21 cellular contexts compared by ENCODE assay signal in the genomic region with DNA sequence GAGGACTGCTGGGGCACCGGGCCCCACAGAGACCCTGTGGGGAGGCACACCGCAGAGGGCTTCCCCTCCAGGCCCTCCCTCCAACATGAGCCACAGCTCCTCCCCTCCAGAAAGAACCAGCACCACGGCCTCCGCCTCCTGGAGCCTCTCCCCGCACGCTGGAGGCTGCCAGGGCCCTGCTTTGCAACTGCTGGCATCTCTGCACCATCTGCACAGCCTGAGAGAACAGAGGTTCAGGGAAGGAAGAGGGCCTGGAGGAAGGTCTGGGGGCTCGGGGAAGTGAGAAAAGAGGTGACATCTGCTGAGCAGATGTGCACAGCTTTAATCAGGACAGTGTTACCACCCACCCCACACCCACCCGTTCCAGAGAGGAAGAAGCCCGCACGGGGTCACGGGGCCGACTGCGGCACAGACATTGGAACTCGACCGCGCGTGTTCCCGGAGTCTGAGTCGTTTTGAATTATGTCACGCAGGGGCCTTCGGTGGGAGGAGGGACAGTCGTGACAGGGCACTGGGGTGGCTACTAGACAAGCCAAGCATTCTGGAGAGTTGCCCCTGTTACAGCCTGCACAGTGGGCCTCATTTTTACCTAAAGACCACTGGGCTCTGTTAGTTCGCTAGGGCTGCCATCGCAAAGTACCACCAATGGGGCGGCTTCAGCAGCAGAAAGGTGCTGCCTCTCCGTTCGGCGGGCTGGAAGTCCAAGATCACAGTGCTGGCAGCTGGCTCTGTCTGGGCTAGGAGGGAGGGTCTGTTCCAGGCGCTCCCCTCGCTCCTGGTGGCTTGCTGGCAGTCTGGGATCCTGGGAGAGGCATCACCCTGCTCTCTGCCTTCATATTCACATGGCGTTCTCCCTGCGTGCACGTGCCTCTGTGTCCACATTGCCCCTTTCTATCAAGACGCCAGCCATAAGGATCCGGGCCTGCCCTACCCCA.
A peak's percentile ranks its signal among the peaks of the same experiment; 100 is the strongest.
DNase-seq lines count a peak whose midpoint lies in the region; ATAC-seq and TF ChIP-seq lines count a peak whose summit lies in the region.
"Had no signal": no experiment of that assay in that cellular context is flagged by ENCODE, and none has a peak within 500 bp of the region (broad histone marks: within the 10 kb centered on the region; RNA-seq: fewer than 3 reads in every experiment).

No MANE protein-coding gene starts in this region.

- peaks cover 37% of the 10 kb centered on the region for H3K4me1 ChIP-seq in Loucy (ENCODE audit: insufficient read depth, low read length, poor library complexity, severe bottlenecking)
- peaks cover 0 to 11% (median 2%) of the 10 kb centered on the region in 4 donors for H3K4me1 ChIP-seq in sigmoid colon

- TF ChIP-seq EP300 in sigmoid colon (IDR thresholded peaks at IDR 0.05): no peak

- H3K27me3 Mint-ChIP-seq in activated CD4-positive, alpha-beta T cell treated with anti-CD3 and anti-CD28 coated beads, Interleukin-2, amount 10 ng/mL, durations not matched to agents 7 days and 5 days: no peaks in the 10 kb centered on the region
- H3K27me3 Mint-ChIP-seq: CD4-positive, alpha-beta T cell had no signal

- CTCF ChIA-PET in activated CD4-positive, alpha-beta T cell treated with anti-CD3 and anti-CD28 coated beads, Interleukin-2, amount 10 ng/mL, durations not matched to agents 7 days and 5 days (lab: Charles Lee): interaction anchor here (0.7 kb wide), 1 partner anchor 57 kb away, joined by 3 read pairs; no protein-coding TSS in a partner anchor

- no peaks in the 10 kb centered on the region for H3K9me2 ChIP-seq in Loucy (replicated peaks; ENCODE audit: low read depth, low read length)

- peaks cover 45% of the 10 kb centered on the region for H3K79me2 ChIP-seq in Loucy (ENCODE audit: insufficient read depth, low read length)

- 80 to 89% methylated on average over 35 of the region's 35 CpGs for WGBS in sigmoid colon, 2 donors

- TF ChIP-seq CTCF in Loucy (conservative IDR thresholded peaks at IDR 0.05; ENCODE audit: low read length) (no peak), fibroblast of villous mesenchyme (IDR thresholded peaks at IDR 0.05; ENCODE audit: insufficient read depth, low read depth, low read length) (no peak), sigmoid colon (IDR thresholded peaks at IDR 0.05) (no peak)

- no peaks in the 10 kb centered on the region for H3K9me3 Mint-ChIP-seq in activated naive CD4-positive, alpha-beta T cell treated with anti-CD3 and anti-CD28 coated beads, Interleukin-2, amount 50 U/mL, for 72 hours
- no peaks in the 10 kb centered on the region for H3K9me3 Mint-ChIP-seq in activated CD4-positive, alpha-beta T cell treated with anti-CD3 and anti-CD28 coated beads, Interleukin-2, amount 10 ng/mL, durations not matched to agents 7 days and 5 days
- H3K9me3 Mint-ChIP-seq: CD4-positive, alpha-beta T cell; T-helper 1 cell treated with Interleukin-12 subunit alpha and Interleukin-12 subunit beta and Interleukin-4 antibody, amounts not matched to agents 30 μg/mL and 1 μg/mL, for 36 hours had no signal

- no peak overlapping the region for H2AFZ ChIP-seq in Loucy (ENCODE audit: low read length)

- no peaks in the 10 kb centered on the region for H3K4me1 Mint-ChIP-seq in activated CD4-positive, alpha-beta T cell treated with anti-CD3 and anti-CD28 coated beads, Interleukin-2, amount 10 ng/mL, durations not matched to agents 7 days and 5 days

- H3K27me3 ChIP-seq in Loucy (ENCODE audit: insufficient read depth, low read length, poor library complexity, severe bottlenecking): no peaks in the 10 kb centered on the region
- no peaks in the 10 kb centered on the region for H3K27me3 ChIP-seq in sigmoid colon

- H3F3A ChIP-seq in Loucy (ENCODE audit: low read depth): peaks cover under 1% of the 10 kb centered on the region; the same call in 1 of the 2 replicates

- H3K4me3 ChIP-seq in Loucy (ENCODE audit: low read length, poor library complexity, severe bottlenecking) (no peak overlapping the region), fibroblast of villous mesenchyme (ENCODE audit: low read depth, low read length) (no peak overlapping the region), sigmoid colon (no peak overlapping the region)
- H3K4me3 ChIP-seq: K562, lung had no signal

- intact Hi-C loops in sigmoid colon (cut with DNase I): no loop called here

- no peaks in the 10 kb centered on the region for H3K36me3 Mint-ChIP-seq in activated naive CD4-positive, alpha-beta T cell treated with anti-CD3 and anti-CD28 coated beads, Interleukin-2, amount 50 U/mL, for 72 hours
- H3K36me3 Mint-ChIP-seq in activated CD4-positive, alpha-beta T cell treated with anti-CD3 and anti-CD28 coated beads, Interleukin-2, amount 10 ng/mL, durations not matched to agents 7 days and 5 days (ENCODE audit: low read depth): no peaks in the 10 kb centered on the region

- TF ChIP-seq POLR2A in sigmoid colon (IDR thresholded peaks at IDR 0.05): no peak

- no peak for ATAC-seq in activated naive CD4-positive, alpha-beta T cell treated with anti-CD3 and anti-CD28 coated beads, Interleukin-2, amount 50 U/mL, for 72 hours
- ATAC-seq: K562 had no signal

- H3K27ac Mint-ChIP-seq in activated naive CD4-positive, alpha-beta T cell treated with anti-CD3 and anti-CD28 coated beads, Interleukin-2, amount 50 U/mL, for 72 hours: peak overlapping the region; percentile 44 to 53
- no peak overlapping the region for H3K27ac Mint-ChIP-seq in activated CD4-positive, alpha-beta T cell treated with anti-CD3 and anti-CD28 coated beads, Interleukin-2, amount 10 ng/mL, durations not matched to agents 7 days and 5 days
- H3K27ac Mint-ChIP-seq: CD4-positive, alpha-beta T cell; T-helper 1 cell treated with Interleukin-12 subunit alpha and Interleukin-12 subunit beta and Interleukin-4 antibody, amounts not matched to agents 30 μg/mL and 1 μg/mL, for 36 hours had no signal

- POLR2A ChIA-PET in activated CD4-positive, alpha-beta T cell treated with anti-CD3 and anti-CD28 coated beads, Interleukin-2, amount 10 ng/mL, durations not matched to agents 7 days and 5 days (lab: Charles Lee): no interaction called here

- no peak overlapping the region for H3K27ac ChIP-seq in sigmoid colon
- H3K27ac ChIP-seq: WERI-Rb-1 had no signal

- H3K4me2 ChIP-seq in Loucy (ENCODE audit: low read depth, low read length, poor library complexity, severe bottlenecking): peak overlapping the region; percentile 14

- peaks cover 8% of the 10 kb centered on the region for H4K20me1 ChIP-seq in Loucy (ENCODE audit: insufficient read depth, low read length, poor library complexity, severe bottlenecking)

- DNase-seq in activated naive CD4-positive, alpha-beta T cell treated with anti-CD3 and anti-CD28 coated beads, Interleukin-2, amount 50 U/mL, for 72 hours (ENCODE audit: low spot score in 2 of 2): no peak
- no peak for DNase-seq in activated naive CD4-positive, alpha-beta T cell treated with anti-CD3 and anti-CD28 coated beads, Interleukin-2, amount 50 U/mL, for 16 hours
- peak; percentile 37 for DNase-seq in fibroblast of villous mesenchyme (ENCODE audit: low read depth)
- peak; percentile 40 for DNase-seq in sigmoid colon
- DNase-seq in NCI-H1436 (lab: John Stamatoyannopoulos, UW): no peak
- DNase-seq in stimulated activated CD4-positive, alpha-beta T cell treated with anti-CD3 and anti-CD28 coated beads, Interleukin-2, amount 100 ng/mL, for 24 hours: no peak
- DNase-seq in activated CD4-positive, alpha-beta T cell treated with anti-CD3 and anti-CD28 coated beads, Interleukin-2, amount 10 ng/mL, durations not matched to agents 7 days and 5 days: no peak
- DNase-seq: activated CD4-positive, alpha-beta T cell treated with anti-CD3 and anti-CD28 coated beads, Interleukin-2, amount 50 U/mL, for 48 hours; CD4-positive, alpha-beta T cell; central memory CD4-positive, alpha-beta T cell; DMS53; erythroblast; NCI-H2029 treated with DMSO at 0.1 percent for 48 hours; NCI-H524 treated with DMSO at 0.1 percent for 48 hours; SIG-M5; stimulated activated CD4-positive, alpha-beta T cell treated with anti-CD3 and anti-CD28 coated beads, Interleukin-1b, Interleukin-23, amount 100 ng/mL, for 48 hours; WERI-Rb-1 had no signal

- H3K9me3 ChIP-seq in Loucy (ENCODE audit: insufficient read depth, low read depth, low read length) (no peaks in the 10 kb centered on the region), sigmoid colon (no peaks in the 10 kb centered on the region)

- peaks cover 31% of the 10 kb centered on the region; the same call in 1 of the 2 replicates for H3K36me3 ChIP-seq in Loucy (ENCODE audit: insufficient read depth, low read length)
- no peaks in the 10 kb centered on the region for H3K36me3 ChIP-seq in sigmoid colon
- H3K36me3 ChIP-seq: WERI-Rb-1 had no signal

- H3K9ac ChIP-seq in Loucy (ENCODE audit: low read depth, low read length, poor library complexity, severe bottlenecking): no peak overlapping the region

- no peak overlapping the region for H3K4me3 Mint-ChIP-seq in activated CD4-positive, alpha-beta T cell treated with anti-CD3 and anti-CD28 coated beads, Interleukin-2, amount 10 ng/mL, durations not matched to agents 7 days and 5 days
- H3K4me3 Mint-ChIP-seq: CD4-positive, alpha-beta T cell; T-helper 1 cell treated with Interleukin-12 subunit alpha and Interleukin-12 subunit beta and Interleukin-4 antibody, amounts not matched to agents 30 μg/mL and 1 μg/mL, for 36 hours had no signal

Comparison
In these comparisons a context has a peak if more than half of its experiments do, and no peak if none do; other contexts are left out.
1. DNase-seq: peak in fibroblast of villous mesenchyme (single experiment) and sigmoid colon (single experiment); none in activated naive CD4-positive, alpha-beta T cell treated with anti-CD3 and anti-CD28 coated beads, Interleukin-2, amount 50 U/mL, for 72 hours (0 of 2), activated naive CD4-positive, alpha-beta T cell treated with anti-CD3 and anti-CD28 coated beads, Interleukin-2, amount 50 U/mL, for 16 hours (single experiment), NCI-H1436 (single experiment), stimulated activated CD4-positive, alpha-beta T cell treated with anti-CD3 and anti-CD28 coated beads, Interleukin-2, amount 100 ng/mL, for 24 hours (0 of 2) and activated CD4-positive, alpha-beta T cell treated with anti-CD3 and anti-CD28 coated beads, Interleukin-2, amount 10 ng/mL, durations not matched to agents 7 days and 5 days (single experiment).